ENCODE assay signal across 9 cellular contexts in the genomic region with DNA sequence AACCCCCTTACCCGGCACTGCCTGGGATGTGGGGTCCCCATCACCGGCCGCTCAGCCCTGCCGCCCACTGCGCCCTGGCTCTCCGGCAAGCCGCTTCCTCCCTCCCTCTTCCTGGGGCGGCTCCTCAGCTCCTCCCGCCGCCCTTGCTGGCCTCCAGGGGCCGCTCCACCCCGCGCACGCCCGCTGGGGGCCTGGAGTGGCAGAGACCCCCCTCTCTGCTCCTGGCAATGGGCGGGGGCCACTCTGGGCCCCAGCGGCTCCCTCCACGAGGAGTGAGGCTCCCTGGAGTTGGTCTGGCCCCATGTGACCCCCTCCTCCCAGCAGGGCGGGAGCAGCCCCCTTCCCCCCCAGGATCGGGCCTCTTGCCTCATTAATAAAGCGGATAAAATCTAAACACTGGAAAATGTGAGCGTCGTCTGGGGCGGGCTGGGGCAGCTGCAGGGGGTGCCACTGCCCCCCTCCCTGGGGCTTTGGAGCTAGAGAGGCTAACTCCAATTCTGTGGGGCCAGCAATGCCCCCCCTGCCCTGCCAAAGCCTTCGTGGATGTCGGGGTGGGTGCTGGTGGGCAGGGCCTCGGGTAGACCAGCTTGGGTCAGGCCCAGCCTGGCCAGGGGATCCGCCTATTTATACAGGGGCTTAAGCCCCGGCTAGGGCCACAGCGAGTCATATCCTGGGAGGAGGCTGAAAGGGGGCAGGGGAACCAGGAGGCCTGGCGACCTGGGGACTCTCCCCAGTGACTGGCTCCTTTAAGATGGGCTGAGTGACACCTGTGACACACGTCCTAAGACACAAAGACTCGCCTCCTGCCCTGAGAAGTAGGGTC. TPM values are rescaled to one million over a fixed set of nuclear protein-coding genes. Genes with fewer than 3 reads are reported as not detected.
A peak's percentile ranks its signal among the peaks of the same experiment; 100 is the strongest.
DNase-seq lines count a peak whose midpoint lies in the region; ATAC-seq, FAIRE-seq and TF ChIP-seq lines count a peak whose summit lies in the region.
"Had no signal": no experiment of that assay in that cellular context is flagged by ENCODE, and none has a peak within 500 bp of the region (broad histone marks: within the 10 kb centered on the region; RNA-seq: fewer than 3 reads in every experiment).

A gene with protein sequence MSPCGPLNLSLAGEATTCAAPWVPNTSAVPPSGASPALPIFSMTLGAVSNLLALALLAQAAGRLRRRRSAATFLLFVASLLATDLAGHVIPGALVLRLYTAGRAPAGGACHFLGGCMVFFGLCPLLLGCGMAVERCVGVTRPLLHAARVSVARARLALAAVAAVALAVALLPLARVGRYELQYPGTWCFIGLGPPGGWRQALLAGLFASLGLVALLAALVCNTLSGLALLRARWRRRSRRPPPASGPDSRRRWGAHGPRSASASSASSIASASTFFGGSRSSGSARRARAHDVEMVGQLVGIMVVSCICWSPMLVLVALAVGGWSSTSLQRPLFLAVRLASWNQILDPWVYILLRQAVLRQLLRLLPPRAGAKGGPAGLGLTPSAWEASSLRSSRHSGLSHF (minus strand): TSS at position 104 of the 823 bp plus-strand sequence. CDS start 1,034 bp downstream, outside the sequence.

- no peak within 1 kb of the TSS for H3K27ac ChIP-seq in right lobe of liver
- H3K27ac ChIP-seq: neutrophil had no signal

- peak; percentile 68 for DNase-seq in D341Med (ENCODE audit: low spot score)
- DNase-seq in KBM-7 = peak; percentile 41
- DNase-seq in activated naive CD8-positive, alpha-beta T cell treated with anti-CD3 and anti-CD28 coated beads, Interleukin-2, amount 10 ng/mL, durations not matched to agents 7 days and 5 days = peak; percentile 59
- DNase-seq in right lobe of liver = no peak
- no peak for DNase-seq in H54 (ENCODE audit: insufficient read length, low spot score)
- no peak for DNase-seq in superior temporal gyrus (ENCODE audit: extremely low spot score)

- peaks cover 27% of the 10 kb centered on the region for H3K4me1 Mint-ChIP-seq in activated naive CD8-positive, alpha-beta T cell treated with anti-CD3 and anti-CD28 coated beads, Interleukin-2, amount 10 ng/mL, durations not matched to agents 7 days and 5 days

- ATAC-seq in activated naive CD8-positive, alpha-beta T cell treated with anti-CD3 and anti-CD28 coated beads, Interleukin-2, amount 10 ng/mL, durations not matched to agents 7 days and 5 days (ENCODE audit: low read depth) = peak; percentile 47
- ATAC-seq in right lobe of liver (peak; percentile 12 to 34 (median 27)), HG03571 (IDR thresholded peaks at IDR 0.05; ENCODE audit: unreplicated experiment) (no peak), GM21360 (IDR thresholded peaks at IDR 0.05; ENCODE audit: unreplicated experiment) (no peak)

- H3K27ac Mint-ChIP-seq in activated naive CD8-positive, alpha-beta T cell treated with anti-CD3 and anti-CD28 coated beads, Interleukin-2, amount 10 ng/mL, durations not matched to agents 7 days and 5 days = peak within 1 kb of the TSS; percentile 35

- TF ChIP-seq POLR2A in right lobe of liver (IDR thresholded peaks at IDR 0.05) (no peak), H54 (IDR thresholded peaks at IDR 0.05; ENCODE audit: low read depth, low read length) (no peak)

- peaks cover 0 to 19% (median 4%) of the 10 kb centered on the region in 4 donors for H3K4me1 ChIP-seq in right lobe of liver

- no peak within 1 kb of the TSS for H3K4me3 ChIP-seq in right lobe of liver

- peak within 1 kb of the TSS; percentile 64 for H3K4me3 Mint-ChIP-seq in activated naive CD8-positive, alpha-beta T cell treated with anti-CD3 and anti-CD28 coated beads, Interleukin-2, amount 10 ng/mL, durations not matched to agents 7 days and 5 days

- peak; percentile 15 to 39 (median 30) for TF ChIP-seq CTCF in right lobe of liver (IDR thresholded peaks at IDR 0.05)

- in situ Hi-C loops in KBM-7 (cut with MboI; ENCODE audit: low pct_unique_long_range_greater_than_20kb, low sequenced_read_pairs) = no loop called here

- H3K36me3 Mint-ChIP-seq in activated naive CD8-positive, alpha-beta T cell treated with anti-CD3 and anti-CD28 coated beads, Interleukin-2, amount 10 ng/mL, durations not matched to agents 7 days and 5 days = peaks cover 4% of the 10 kb centered on the region

- no peak for FAIRE-seq in H54 (lab: Jason Lieb, UNC)

- intact Hi-C loops in right lobe of liver (cut with DNase I) = no loop called here

- WGBS in right lobe of liver (ENCODE audit: insufficient coverage, low coverage, low lambda C conversion rate, missing lambda C conversion rate) = 30% methylated on average over 6 of the region's 33 CpGs

- peaks cover 0 to 5% (median under 1%) of the 10 kb centered on the region in 4 donors for H3K36me3 ChIP-seq in right lobe of liver

- POLR2A ChIA-PET in activated naive CD8-positive, alpha-beta T cell treated with anti-CD3 and anti-CD28 coated beads, Interleukin-2, amount 10 ng/mL, durations not matched to agents 7 days and 5 days (lab: Charles Lee) = interaction anchor here (0.7 to 1.0 kb wide), 4 partner anchors 8 to 339 kb away, joined by 3 to 6 read pairs (median 3); no protein-coding TSS in a partner anchor

- H3K27me3 ChIP-seq in right lobe of liver = no peaks in the 10 kb centered on the region

- H3K27me3 Mint-ChIP-seq in activated naive CD8-positive, alpha-beta T cell treated with anti-CD3 and anti-CD28 coated beads, Interleukin-2, amount 10 ng/mL, durations not matched to agents 7 days and 5 days = peaks cover 15% of the 10 kb centered on the region

- H3K9me3 ChIP-seq in right lobe of liver = no peaks in the 10 kb centered on the region
- H3K9me3 ChIP-seq: neutrophil had no signal

- no peaks in the 10 kb centered on the region for H3K9me3 Mint-ChIP-seq in activated naive CD8-positive, alpha-beta T cell treated with anti-CD3 and anti-CD28 coated beads, Interleukin-2, amount 10 ng/mL, durations not matched to agents 7 days and 5 days

RNA-seq across cellular contexts. Expression of the gene that starts here (rescaled TPM):
- total RNA-seq in activated naive CD8-positive, alpha-beta T cell treated with anti-CD3 and anti-CD28 coated beads, Interleukin-2, amount 10 ng/mL, durations not matched to agents 7 days and 5 days = under 1 TPM; 0.34 to 0.36 TPM
- under 1 TPM in 4 of 6 experiments, not detected in 2; 0.16 to 0.32 (median 0.29) TPM for total RNA-seq in right lobe of liver

Comparison
In these comparisons a context has a peak if more than half of its experiments do, and no peak if none do; other contexts are left out.
1. Peak in DNase-seq and ATAC-seq in activated naive CD8-positive, alpha-beta T cell treated with anti-CD3 and anti-CD28 coated beads, Interleukin-2, amount 10 ng/mL, durations not matched to agents 7 days and 5 days; RNA of the gene not detected or under 1 TPM.
2. Peak in ATAC-seq in right lobe of liver; RNA of the gene not detected or under 1 TPM.
3. DNase-seq: peak in D341Med (single experiment) and KBM-7 (single experiment); none in right lobe of liver (0 of 3), H54 (single experiment) and superior temporal gyrus (single experiment).